ENCODE assay signal across 1 cellular context in genomic region chr12:46523863-46524770, GRCh38.
TF ChIP-seq lines count a peak whose summit lies in the region.

No MANE protein-coding gene starts in this region.

TF ChIP-seq in HepG2, 621 proteins besides CTCF, POLR2A, EP300 and RAD21 (continued from another document and continues in another):
- no peak for TF ChIP-seq TRAFD1 (CRISPR knock-in tag; IDR thresholded peaks at IDR 0.05; ENCODE audit: borderline replicate concordance)
- TF ChIP-seq ELF4 (CRISPR knock-in tag; IDR thresholded peaks at IDR 0.05; ENCODE audit: borderline replicate concordance): peak; percentile 41; the same call in 1 of the 2 replicates
- no peak for TF ChIP-seq ZBTB38 (CRISPR knock-in tag; IDR thresholded peaks at IDR 0.05)
- TF ChIP-seq ZNF614 (CRISPR knock-in tag; IDR thresholded peaks at IDR 0.05; ENCODE audit: borderline replicate concordance): no peak
- peak; percentile 51; the same call in 1 of the 2 replicates for TF ChIP-seq ZMYM4 (CRISPR knock-in tag; IDR thresholded peaks at IDR 0.05)
- TF ChIP-seq SALL1 (CRISPR knock-in tag; IDR thresholded peaks at IDR 0.05): peak; percentile 76
- TF ChIP-seq SOX6 (IDR thresholded peaks at IDR 0.05): no peak
- peak; percentile 77 for TF ChIP-seq SOX6 (CRISPR knock-in tag; IDR thresholded peaks at IDR 0.05)
- no peak; the same call in 1 of the 2 replicates for TF ChIP-seq NR2F6 (IDR thresholded peaks at IDR 0.05)
- TF ChIP-seq NR2F6 (CRISPR knock-in tag; IDR thresholded peaks at IDR 0.05): peak; percentile 62
- TF ChIP-seq EHMT2 (IDR thresholded peaks at IDR 0.05; ENCODE audit: borderline replicate concordance, low read depth, low read length): peak; percentile 44; the same call in 1 of the 2 replicates
- no peak for TF ChIP-seq HINFP (CRISPR knock-in tag; IDR thresholded peaks at IDR 0.05; ENCODE audit: low read depth)
- no peak; the same call in 1 of the 2 replicates for TF ChIP-seq HOXA3 (CRISPR knock-in tag; IDR thresholded peaks at IDR 0.05)
- TF ChIP-seq SMC3 (IDR thresholded peaks at IDR 0.05; ENCODE audit: low read length): peak; percentile 12; the same call in 1 of the 2 replicates
- TF ChIP-seq ETV5 (CRISPR knock-in tag; IDR thresholded peaks at IDR 0.05; ENCODE audit: borderline replicate concordance): peak; percentile 92
- TF ChIP-seq ZNF644 (CRISPR knock-in tag; IDR thresholded peaks at IDR 0.05; ENCODE audit: low read depth): peak; percentile 82; the same call in 1 of the 2 replicates
- no peak for TF ChIP-seq MYPOP (CRISPR knock-in tag; IDR thresholded peaks at IDR 0.05)
- no peak for TF ChIP-seq CENPX (CRISPR knock-in tag; IDR thresholded peaks at IDR 0.05)
- no peak for TF ChIP-seq ZNF513 (CRISPR knock-in tag; conservative IDR thresholded peaks at IDR 0.05)
- peak; percentile 66; the same call in 1 of the 2 replicates for TF ChIP-seq NCOA2 (CRISPR knock-in tag; IDR thresholded peaks at IDR 0.05)
- 0 out of 2 replicates have a peak, but pooled peaks have one; percentile 15 for TF ChIP-seq NR2F2 (IDR thresholded peaks at IDR 0.05; ENCODE audit: borderline replicate concordance, low read depth)
- no peak for TF ChIP-seq RFX3 (CRISPR knock-in tag; IDR thresholded peaks at IDR 0.05)
- no peak for TF ChIP-seq SRY (CRISPR knock-in tag; IDR thresholded peaks at IDR 0.05)
- no peak for TF ChIP-seq PRDM4 (CRISPR knock-in tag; IDR thresholded peaks at IDR 0.05; ENCODE audit: borderline replicate concordance)
- TF ChIP-seq ZNF552 (CRISPR knock-in tag; IDR thresholded peaks at IDR 0.05; ENCODE audit: borderline replicate concordance): no peak
- TF ChIP-seq SUZ12 (IDR thresholded peaks at IDR 0.05; ENCODE audit: low read depth, low read length): no peak
- no peak for TF ChIP-seq ZNF674 (CRISPR knock-in tag; IDR thresholded peaks at IDR 0.05; ENCODE audit: low read depth)
- TF ChIP-seq RORA (CRISPR knock-in tag; IDR thresholded peaks at IDR 0.05): no peak
- no peak for TF ChIP-seq ZNF335 (CRISPR knock-in tag; IDR thresholded peaks at IDR 0.05)
- no peak for TF ChIP-seq RERE (CRISPR knock-in tag; IDR thresholded peaks at IDR 0.05; ENCODE audit: low read depth)
- peak; percentile 68; the same call in 1 of the 2 replicates for TF ChIP-seq ZNF337 (CRISPR knock-in tag; IDR thresholded peaks at IDR 0.05; ENCODE audit: borderline replicate concordance, low read depth)
- no peak for TF ChIP-seq ZNF557 (CRISPR knock-in tag; IDR thresholded peaks at IDR 0.05)
- TF ChIP-seq AHR (CRISPR knock-in tag; IDR thresholded peaks at IDR 0.05): no peak
- TF ChIP-seq ZNF75D (CRISPR knock-in tag; IDR thresholded peaks at IDR 0.05; ENCODE audit: borderline replicate concordance): no peak
- TF ChIP-seq SOX5 (CRISPR knock-in tag; IDR thresholded peaks at IDR 0.05; ENCODE audit: borderline replicate concordance): peak; percentile 77
- peak; percentile 96 for TF ChIP-seq FOSL2 (CRISPR knock-in tag; IDR thresholded peaks at IDR 0.05)
- TF ChIP-seq STAT5B (CRISPR knock-in tag; IDR thresholded peaks at IDR 0.05): no peak
- TF ChIP-seq NFKBIZ (CRISPR knock-in tag; IDR thresholded peaks at IDR 0.05): 0 out of 2 replicates have a peak, but pooled peaks have one; percentile 28
- TF ChIP-seq MIXL1 (CRISPR knock-in tag; IDR thresholded peaks at IDR 0.05): peak; percentile 46; the same call in 1 of the 2 replicates
- TF ChIP-seq ZNF609 (CRISPR knock-in tag; IDR thresholded peaks at IDR 0.05; ENCODE audit: borderline replicate concordance): peak; percentile 44; the same call in 1 of the 2 replicates
- no peak for TF ChIP-seq CAMTA2 (CRISPR knock-in tag; IDR thresholded peaks at IDR 0.05; ENCODE audit: borderline replicate concordance)
- peak; percentile 16; the same call in 1 of the 3 replicates for TF ChIP-seq MXI1 (IDR thresholded peaks at IDR 0.05; ENCODE audit: borderline replicate concordance, low read depth, low read length)
- TF ChIP-seq ZNF382 (CRISPR knock-in tag; IDR thresholded peaks at IDR 0.05; ENCODE audit: borderline replicate concordance): no peak
- TF ChIP-seq MBNL3 (CRISPR knock-in tag; conservative IDR thresholded peaks at IDR 0.05): no peak
- TF ChIP-seq TERF1 (CRISPR knock-in tag; IDR thresholded peaks at IDR 0.05): no peak
- peak; percentile 41 for TF ChIP-seq HNF4A (CRISPR knock-in tag; IDR thresholded peaks at IDR 0.05)
